Comparison of ENCODE assay signal across 8 cellular contexts in the genomic region with DNA sequence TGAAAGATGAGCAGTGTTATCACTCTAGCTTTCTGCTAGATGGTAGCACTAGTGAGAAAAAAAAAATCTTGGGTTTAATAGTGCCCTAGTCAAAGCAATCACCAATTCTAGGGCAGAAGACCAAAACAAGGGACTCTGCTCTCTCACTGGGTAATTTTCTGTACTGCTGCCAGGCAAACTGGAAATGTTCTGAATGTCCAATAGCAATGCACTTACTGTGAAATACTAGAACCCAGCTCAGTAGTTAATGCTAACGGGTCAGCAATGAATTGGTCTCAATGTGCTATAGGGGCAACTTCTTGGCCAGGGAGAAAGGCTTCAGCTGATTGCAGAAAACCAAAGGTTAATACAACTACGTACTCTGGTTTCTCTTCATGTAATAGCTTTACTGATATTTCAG. TPM values are rescaled to one million over a fixed set of nuclear protein-coding genes. Genes with fewer than 3 reads are reported as not detected.
DNase-seq lines count a peak whose midpoint lies in the region; ATAC-seq and TF ChIP-seq lines count a peak whose summit lies in the region.

No MANE protein-coding gene starts in this region.

- no peak overlapping the region for H4K5ac ChIP-seq in mesendoderm (ENCODE audit: low read length)

- no peaks in the 10 kb centered on the region for H3K9me3 ChIP-seq in heart right ventricle

- H3K56ac ChIP-seq in mesendoderm (ENCODE audit: low read length): peak overlapping the region; percentile 51

- H3K27me3 ChIP-seq in heart right ventricle: no peaks in the 10 kb centered on the region
- H3K27me3 ChIP-seq in mesendoderm (ENCODE audit: insufficient read depth, low read length, poor library complexity): no peaks in the 10 kb centered on the region

- H3K4me1 ChIP-seq in heart right ventricle (peaks cover 5 to 56% (median 39%) of the 10 kb centered on the region in 9 donors), mesendoderm (ENCODE audit: control insufficient read depth, low read depth, low read length) (peaks cover 8% of the 10 kb centered on the region)

- DNase-seq in heart right ventricle: peak in 1 of 2 donors; percentile 36
- DNase-seq in Right ventricle myocardium inferior (ENCODE audit: missing footprints): no peak
- DNase-seq in cardiac fibroblast (ENCODE audit: low read depth in 2 of 2): peak; percentile 46 to 81
- DNase-seq in mesendoderm: no peak
- DNase-seq in NCI-H2107 treated with DMSO at 0.1 percent for 48 hours (lab: John Stamatoyannopoulos, UW; ENCODE audit: unreplicated experiment): no peak
- no peak for DNase-seq in activated CD4-positive, alpha-beta T cell treated with anti-CD3 and anti-CD28 coated beads, Interleukin-2, amount 50 U/mL, for 1 hour
- no peak for DNase-seq in posterior vena cava (ENCODE audit: low spot score)

- no peak overlapping the region for H3K18ac ChIP-seq in mesendoderm (ENCODE audit: low read length)

- WGBS in heart right ventricle, 2 donors: 10 to 13% methylated on average over 2 of the region's 2 CpGs
- WGBS in mesendoderm (ENCODE audit: extremely low coverage, insufficient coverage, low lambda C conversion rate): no CpG with 5 or more reads among the region's 2 CpGs

- H3K79me2 ChIP-seq in mesendoderm (ENCODE audit: control insufficient read depth, insufficient read depth, low read length): peaks cover 17% of the 10 kb centered on the region

- no peak overlapping the region for H2BK5ac ChIP-seq in mesendoderm (ENCODE audit: low read length)

- ATAC-seq in heart right ventricle (no peak), Right ventricle myocardium inferior (no peak), HG03469 (IDR thresholded peaks at IDR 0.05; ENCODE audit: unreplicated experiment) (no peak)

- H3K4me2 ChIP-seq in mesendoderm (ENCODE audit: low read length): no peak overlapping the region

- no peak overlapping the region for H2BK120ac ChIP-seq in mesendoderm (ENCODE audit: low read depth, low read length)

- peak overlapping the region; percentile 24 to 98 (median 92) for H3K27ac ChIP-seq in heart right ventricle
- H3K27ac ChIP-seq in mesendoderm (ENCODE audit: low read depth, low read length): no peak overlapping the region

- H3K23ac ChIP-seq in mesendoderm (ENCODE audit: low read length): no peak overlapping the region

- peak overlapping the region in 9 of 10 donors; percentile 57 to 74 (median 69) for H3K4me3 ChIP-seq in heart right ventricle
- peak overlapping the region; percentile 6 to 91 for H3K4me3 ChIP-seq in cardiac fibroblast (replicated peaks in 1 of 2; ENCODE audit: low read depth in 2 of 2, low read length in 2 of 2)
- no peak overlapping the region for H3K4me3 ChIP-seq in mesendoderm (ENCODE audit: low read length)

- no peak overlapping the region for H2BK15ac ChIP-seq in mesendoderm (replicated peaks; ENCODE audit: low read depth)

- H4K8ac ChIP-seq in mesendoderm (ENCODE audit: low read depth, low read length): no peak overlapping the region

- no peak overlapping the region for H2AK5ac ChIP-seq in mesendoderm (ENCODE audit: low read length)

- peaks cover 10% of the 10 kb centered on the region for H3K79me1 ChIP-seq in mesendoderm (ENCODE audit: low read length)

- H3K9ac ChIP-seq in mesendoderm (ENCODE audit: low read length): no peak overlapping the region

- no peak overlapping the region for H3K4ac ChIP-seq in mesendoderm (ENCODE audit: low read depth, low read length)

- intact Hi-C loops in heart right ventricle (cut with DNase I) (loop anchor here in 6 of 10 donors (2.0 to 10.0 kb wide), 4 partner anchors 51 to 82 kb away; a partner anchor contains a TSS), Right ventricle myocardium inferior (cut with DNase I) (loop anchor here (2.0 kb wide), 1 partner anchor 35 kb away; no protein-coding TSS in a partner anchor), posterior vena cava (cut with DNase I) (loop anchor here in 1 of 2 donors (5.0 kb wide), 1 partner anchor 43 kb away; no protein-coding TSS in a partner anchor)

- no peak for TF ChIP-seq CTCF in heart right ventricle (IDR thresholded peaks at IDR 0.05)
- TF ChIP-seq CTCF in cardiac fibroblast (IDR thresholded peaks at IDR 0.05; ENCODE audit: low read depth, low read length): no peak

- H3K36me3 ChIP-seq in heart right ventricle (peaks cover 0 to 6% (median 0%) of the 10 kb centered on the region in 9 donors), mesendoderm (ENCODE audit: control insufficient read depth, insufficient read depth, low read length) (no peaks in the 10 kb centered on the region)

RNA-seq across cellular contexts. Expression of a gene that starts 2.2 kb away (rescaled TPM):
- total RNA-seq in heart right ventricle (10 to 100 TPM; 28.2 to 47.8 (median 34.4) TPM), Right ventricle myocardium inferior (39.8 TPM), posterior vena cava (10 to 100 TPM; 58.1 to 61.2 TPM)
- 10 to 100 TPM; 12.6 to 23.0 TPM for polyA plus RNA-seq in heart right ventricle
- polyA plus RNA-seq in mesendoderm (2013, experiment 1 of 2): 12.6 TPM
- polyA plus RNA-seq in mesendoderm (2013, experiment 2 of 2): 12.0 TPM

RNA-seq across cellular contexts. Expression of a gene that starts 51.9 kb away (rescaled TPM):
- total RNA-seq in heart right ventricle: 100 to 1,000 TPM; 499 to 627 (median 546) TPM
- polyA plus RNA-seq in heart right ventricle: 100 to 1,000 TPM; 526 to 632 TPM
- total RNA-seq in Right ventricle myocardium inferior: 600 TPM
- 458 TPM for polyA plus RNA-seq in mesendoderm (2013, experiment 1 of 2)
- 455 TPM for polyA plus RNA-seq in mesendoderm (2013, experiment 2 of 2)
- 100 to 1,000 TPM; 132 to 168 TPM for total RNA-seq in posterior vena cava

Comparison
In these comparisons a context has a peak if more than half of its experiments do, and no peak if none do; other contexts are left out.
1. DNase-seq: peak in cardiac fibroblast (2 of 2); none in Right ventricle myocardium inferior (single experiment), mesendoderm (single experiment), NCI-H2107 treated with DMSO at 0.1 percent for 48 hours (single experiment), activated CD4-positive, alpha-beta T cell treated with anti-CD3 and anti-CD28 coated beads, Interleukin-2, amount 50 U/mL, for 1 hour (single experiment) and posterior vena cava (single experiment).